Comparison of ENCODE assay signal across 8 cellular contexts in genomic region chr13:38417727-38418126, GRCh38.
DNase-seq lines count a peak whose midpoint lies in the region; ATAC-seq, FAIRE-seq and TF ChIP-seq lines count a peak whose summit lies in the region.

No MANE protein-coding gene starts in this region.

- no peaks in the 10 kb centered on the region for H3K27me3 Mint-ChIP-seq in Calu3 (ENCODE audit: unreplicated experiment)

- no peak overlapping the region for H3K27ac Mint-ChIP-seq in Calu3 (ENCODE audit: unreplicated experiment)

- H3K9me3 Mint-ChIP-seq in Calu3 (ENCODE audit: low read depth, unreplicated experiment) = no peaks in the 10 kb centered on the region

- no TSS peak for BruUV-seq in Calu3 (replicated peaks; lab: Mats Ljungman, UMichigan)

- no peak overlapping the region for H3K4me3 Mint-ChIP-seq in Calu3 (ENCODE audit: low read depth, unreplicated experiment)

- CTCF ChIA-PET in Calu3 (lab: Charles Lee) = no interaction called here

- intact Hi-C loops in Calu3 (cut with micrococcal nuclease; ENCODE audit: unreplicated experiment) = no loop called here

- H3K4me1 Mint-ChIP-seq in Calu3 (ENCODE audit: low read depth, unreplicated experiment) = no peaks in the 10 kb centered on the region

- TF ChIP-seq CTCF in Calu3 (IDR thresholded peaks at IDR 0.05; ENCODE audit: unreplicated experiment) (peak; percentile 33), LNCAP (IDR thresholded peaks at IDR 0.05) (peak; percentile 34)

- peak; percentile 11 for DNase-seq in Calu3
- DNase-seq in dermis blood vessel endothelial cell = peak; percentile 6
- DNase-seq in NCI-H2029 (lab: John Stamatoyannopoulos, UW) = no peak
- DNase-seq in frontal cortex (ENCODE audit: low spot score in 2 of 2) = no peak
- no peak for DNase-seq in NCI-H774 (lab: John Stamatoyannopoulos, UW)
- DNase-seq in NK-92 (lab: John Stamatoyannopoulos, UW; ENCODE audit: unreplicated experiment) = no peak

- no peak for FAIRE-seq in frontal cortex (lab: Jason Lieb, UNC)

- peak; percentile 33 for ATAC-seq in GM21390 (IDR thresholded peaks at IDR 0.05; ENCODE audit: unreplicated experiment)

- no peaks in the 10 kb centered on the region for H3K36me3 Mint-ChIP-seq in Calu3 (ENCODE audit: insufficient read depth, unreplicated experiment)

Comparison
In these comparisons a context has a peak if more than half of its experiments do, and no peak if none do; other contexts are left out.
1. DNase-seq: peak in Calu3 (single experiment) and dermis blood vessel endothelial cell (single experiment); none in NCI-H2029 (single experiment), frontal cortex (0 of 2), NCI-H774 (single experiment) and NK-92 (single experiment).